Comparison of ENCODE assay signal across 15 cellular contexts in genomic region chr5:172276214-172276613, GRCh38. TPM values are rescaled to one million over a fixed set of nuclear protein-coding genes. Genes with fewer than 3 reads are reported as not detected.
A peak's percentile ranks its signal among the peaks of the same experiment; 100 is the strongest.
DNase-seq lines count a peak whose midpoint lies in the region; ATAC-seq and TF ChIP-seq lines count a peak whose summit lies in the region.
"Had no signal": no experiment of that assay in that cellular context is flagged by ENCODE, and none has a peak within 500 bp of the region (broad histone marks: within the 10 kb centered on the region; RNA-seq: fewer than 3 reads in every experiment).

No MANE protein-coding gene starts in this region.

- CTCF ChIA-PET in IMR-90 (lab: Yijun Ruan, JAX), result interaction anchor here (0.9 kb wide), 1 partner anchor 88 kb away, joined by 3 read pairs; the partner anchor contains the start of gene STK10

- H3K4ac ChIP-seq in IMR-90 (ENCODE audit: low read depth, low read length) (0 out of 2 replicates have a peak overlapping the region, but pooled peaks have one; percentile 12), neuronal stem cell (ENCODE audit: low read length) (no peak overlapping the region)

- H3K27ac Mint-ChIP-seq in CD14-positive monocyte, result peak overlapping the region in 4 of 7 donors; percentile 32 to 81 (median 64)

- TF ChIP-seq POLR2A in IMR-90 (IDR thresholded peaks at IDR 0.05; ENCODE audit: low read depth, low read length), result no peak

- H3K9me1 ChIP-seq in IMR-90 (ENCODE audit: insufficient read depth, low read length), result peaks cover 17% of the 10 kb centered on the region

- H2BK20ac ChIP-seq in IMR-90 (ENCODE audit: low read depth, low read length), result no peak overlapping the region

- no peak overlapping the region for H2BK5ac ChIP-seq in IMR-90 (ENCODE audit: low read depth, low read length, poor library complexity, severe bottlenecking)
- H2BK5ac ChIP-seq in neuronal stem cell (ENCODE audit: low read length), result no peak overlapping the region

- H4K91ac ChIP-seq in IMR-90 (ENCODE audit: insufficient read depth, low read depth, low read length) (no peak overlapping the region), neuronal stem cell (ENCODE audit: low read depth, low read length, poor library complexity) (no peak overlapping the region)

- peaks cover 0 to 3% (median 0%) of the 10 kb centered on the region in 7 donors for H3K9me3 Mint-ChIP-seq in CD14-positive monocyte
- H3K9me3 Mint-ChIP-seq: IgD-negative memory B cell had no signal

- H2BK15ac ChIP-seq in IMR-90 (ENCODE audit: low read depth, low read length) (no peak overlapping the region), neuronal stem cell (ENCODE audit: low read length) (no peak overlapping the region)

- no peak overlapping the region for H4K5ac ChIP-seq in IMR-90 (ENCODE audit: low read depth, low read length)

- peaks cover 7 to 9% of the 10 kb centered on the region in 2 donors for H3K36me3 Mint-ChIP-seq in CD14-positive monocyte

- H4K8ac ChIP-seq in IMR-90 (ENCODE audit: low read depth in 2 of 2, low read length in 2 of 2) (no peak overlapping the region), neuronal stem cell (ENCODE audit: low read depth, low read length) (no peak overlapping the region)

- no peak overlapping the region for H2BK12ac ChIP-seq in neuronal stem cell (ENCODE audit: low read length)

- intact Hi-C loops in CD14-positive monocyte (cut with micrococcal nuclease) (no loop called here), IMR-90 (cut with micrococcal nuclease) (loop anchor here (5.0 kb wide), 1 partner anchor 39 kb away; no protein-coding TSS in a partner anchor)

- H3K4me2 ChIP-seq in IMR-90 (ENCODE audit: low read depth, low read length), result peak overlapping the region; percentile 12; the same call in 1 of the 2 replicates
- H3K4me2 ChIP-seq in neuronal stem cell (ENCODE audit: insufficient read depth, low read length, poor library complexity, severe bottlenecking), result no peak overlapping the region

- no peak for DNase-seq in CD14-positive monocyte (ENCODE audit: low spot score)
- peak; percentile 41 for DNase-seq in IMR-90
- peak; percentile 77 for DNase-seq in amniotic epithelial cell (ENCODE audit: low read depth)
- DNase-seq in iris pigment epithelial cell (ENCODE audit: low read depth), result peak; percentile 64
- DNase-seq in inferior parietal cortex (ENCODE audit: extremely low spot score), result no peak
- no peak for DNase-seq in neuronal stem cell (ENCODE audit: low spot score)
- DNase-seq in DMS 273 treated with DMSO at 0.1 percent for 48 hours (lab: John Stamatoyannopoulos, UW), result no peak
- DNase-seq in Ammon's horn (ENCODE audit: low spot score), result no peak
- DNase-seq: activated CD4-positive, alpha-beta T cell treated with anti-CD3 and anti-CD28 coated beads for 1 hour; BE2C; esophagus squamous epithelium; NCI-H1436; stimulated activated CD4-positive, alpha-beta T cell treated with anti-CD3 and anti-CD28 coated beads, Interleukin-4, amount 100 ng/mL, for 4 hours; stimulated activated naive CD8-positive, alpha-beta T cell treated with anti-CD3 and anti-CD28 coated beads, Interleukin-15, Interleukin-2, amounts not matched to agents 100 U/mL and 50 U/mL, for 24 hours had no signal

- H3K27me3 ChIP-seq in IMR-90 (ENCODE audit: control insufficient read depth, insufficient read depth, low read length) (no peaks in the 10 kb centered on the region), neuronal stem cell (ENCODE audit: control insufficient read depth in 3 of 3, insufficient read depth in 3 of 3, low read depth in 1 of 3, low read length in 3 of 3) (no peaks in the 10 kb centered on the region)
- H3K27me3 ChIP-seq: BE2C, esophagus squamous epithelium had no signal

- H3K4me1 ChIP-seq in IMR-90 (ENCODE audit: control insufficient read depth, insufficient read depth, low read length), result peaks cover 3% of the 10 kb centered on the region
- H3K4me1 ChIP-seq in neuronal stem cell (ENCODE audit: control insufficient read depth in 2 of 2, insufficient read depth in 1 of 2, low read depth in 1 of 2, low read length in 2 of 2), result peaks cover 0 to 3% of the 10 kb centered on the region in 2 donors

- in situ Hi-C loops in IMR-90 (cut with MboI; ENCODE audit: low sequenced_read_pairs), result loop anchor here (25.0 kb wide), 1 partner anchor 864 kb away; the partner anchor contains the start of gene FGF18

- WGBS in IMR-90 (ENCODE audit: extremely low coverage in 2 of 2, insufficient read length in 1 of 2), 2 experiments, result 100% methylated on average over 1 of the region's 3 CpGs; no CpG with 5 or more reads in 1 of the 2 experiments
- no CpG with 5 or more reads among the region's 3 CpGs for WGBS in neuronal stem cell (ENCODE audit: extremely low coverage in 2 of 2, insufficient read length in 2 of 2, insufficient replicate concordance in 1 of 2), 2 donors

- H3K56ac ChIP-seq in IMR-90 (ENCODE audit: extremely low read depth, insufficient read depth, low read length), result no peak overlapping the region

- BruUV-seq in IMR-90 (replicated peaks; lab: Mats Ljungman, UMichigan), result no TSS peak

- no peak overlapping the region for H2AK9ac ChIP-seq in IMR-90 (replicated peaks; ENCODE audit: low read depth, low read length, poor library complexity)

- no peak overlapping the region for H2AK5ac ChIP-seq in IMR-90 (ENCODE audit: low read depth, low read length)
- H2AK5ac ChIP-seq in neuronal stem cell (ENCODE audit: low read depth, low read length), result no peak overlapping the region

- H3K4me1 Mint-ChIP-seq in CD14-positive monocyte, result peaks cover 30% of the 10 kb centered on the region

- no peak for TF ChIP-seq CTCF in CD14-positive monocyte (IDR thresholded peaks at IDR 0.05)
- no peak for TF ChIP-seq CTCF in IMR-90 (conservative IDR thresholded peaks at IDR 0.05; ENCODE audit: low read depth, low read length)

- no peak overlapping the region for H3K4me3 Mint-ChIP-seq in CD14-positive monocyte

- H3K9me3 ChIP-seq in IMR-90 (ENCODE audit: control insufficient read depth, insufficient read depth, low read length) (no peaks in the 10 kb centered on the region), neuronal stem cell (replicated peaks in 1 of 2; ENCODE audit: control insufficient read depth in 2 of 2, insufficient read depth in 1 of 2, low read depth in 1 of 2, low read length in 2 of 2) (peaks cover 2 to 16% of the 10 kb centered on the region in 2 donors)
- H3K9me3 ChIP-seq: BE2C had no signal

- H2AFZ ChIP-seq in IMR-90 (replicated peaks; ENCODE audit: low read length, poor library complexity) (no peak overlapping the region), neuronal stem cell (ENCODE audit: low read length) (no peak overlapping the region)

- H2BK120ac ChIP-seq in IMR-90 (ENCODE audit: low read depth, low read length) (no peak overlapping the region), neuronal stem cell (ENCODE audit: low read depth, low read length) (no peak overlapping the region)

- peaks cover 85% of the 10 kb centered on the region for H4K20me1 ChIP-seq in IMR-90 (ENCODE audit: insufficient read depth, low read length)

- H3K23ac ChIP-seq in IMR-90 (ENCODE audit: low read depth, low read length), result no peak overlapping the region; the same call in 1 of the 2 replicates
- no peak overlapping the region for H3K23ac ChIP-seq in neuronal stem cell (ENCODE audit: low read depth, low read length, poor library complexity)

- H3K9ac ChIP-seq in IMR-90 (ENCODE audit: low read depth, low read length) (no peak overlapping the region), neuronal stem cell (ENCODE audit: low read depth, low read length, poor library complexity) (no peak overlapping the region)

- no peak overlapping the region for H3K4me3 ChIP-seq in IMR-90 (ENCODE audit: insufficient read depth, low read depth, low read length)
- no peak overlapping the region for H3K4me3 ChIP-seq in neuronal stem cell (ENCODE audit: low read length in 2 of 2)
- H3K4me3 ChIP-seq: esophagus squamous epithelium had no signal

- H3K79me1 ChIP-seq in IMR-90 (ENCODE audit: low read depth in 1 of 2, low read length in 2 of 2), result peaks cover 22 to 61% of the 10 kb centered on the region in 2 experiments
- peaks cover 2% of the 10 kb centered on the region for H3K79me1 ChIP-seq in neuronal stem cell (ENCODE audit: low read depth, low read length)

- POLR2A ChIA-PET in IMR-90 (lab: Charles Lee; ENCODE audit: unreplicated experiment), result interaction anchor here (0.6 kb wide), 1 partner anchor 130 kb away, joined by 3 read pairs; no protein-coding TSS in a partner anchor

- H3K14ac ChIP-seq in IMR-90 (replicated peaks; ENCODE audit: low read depth, low read length) (no peak overlapping the region), neuronal stem cell (ENCODE audit: low read length) (no peak overlapping the region)

- H3K27ac ChIP-seq in IMR-90 (ENCODE audit: insufficient read depth, low read length), result no peak overlapping the region
- no peak overlapping the region for H3K27ac ChIP-seq in neuronal stem cell (replicated peaks; ENCODE audit: low read length)

- peaks cover 0 to 1% (median 0%) of the 10 kb centered on the region in 3 donors for H3K27me3 Mint-ChIP-seq in CD14-positive monocyte (ENCODE audit: low read depth in 3 of 3)
- H3K27me3 Mint-ChIP-seq: IgD-negative memory B cell had no signal

- TF ChIP-seq RAD21 in IMR-90 (IDR thresholded peaks at IDR 0.05; ENCODE audit: low read length), result no peak

- peak; percentile 40 for ATAC-seq in IMR-90 (ENCODE audit: low read depth)

- H3K36me3 ChIP-seq in IMR-90 (ENCODE audit: control insufficient read depth, insufficient read depth, low read length) (no peaks in the 10 kb centered on the region), neuronal stem cell (replicated peaks in 1 of 2; ENCODE audit: control insufficient read depth in 2 of 2, insufficient read depth in 2 of 2, low read length in 2 of 2) (peaks cover 0 to 84% of the 10 kb centered on the region in 2 donors)
- H3K36me3 ChIP-seq: BE2C, esophagus squamous epithelium had no signal

- no peak overlapping the region for H3K18ac ChIP-seq in IMR-90 (ENCODE audit: low read depth, low read length)
- no peak overlapping the region for H3K18ac ChIP-seq in neuronal stem cell (ENCODE audit: low read length)

- dilution Hi-C loops in IMR-90 (cut with HindIII; ENCODE audit: low sequenced_read_pairs, unreplicated experiment), result no loop called here

TF ChIP-seq in IMR-90, 13 proteins besides CTCF, POLR2A, EP300 and RAD21:
- no peak for TF ChIP-seq FOS (IDR thresholded peaks at IDR 0.05; ENCODE audit: low read depth, low read length)
- peak; percentile 25; the same call in 1 of the 2 replicates for TF ChIP-seq CEBPB (IDR thresholded peaks at IDR 0.05; ENCODE audit: low read depth, low read length)

RNA-seq across cellular contexts. Expression of gene UBTD2, which starts 7.3 kb away (rescaled TPM):
- 1 to 10 TPM; 2.6 to 3.2 TPM for polyA plus RNA-seq in CD14-positive monocyte
- total RNA-seq in IMR-90 (2012; rRNA removed), result 20.6 and 25.6 TPM in 2 replicates
- 9.3 and 11.2 TPM in 2 replicates for polyA plus RNA-seq in IMR-90 (2012; rRNA removed)
- 3.7 and 4.8 TPM in 2 replicates for polyA plus RNA-seq in IMR-90 (2012; cell fraction: cytosol; rRNA removed)
- 1.3 and 8.1 TPM in 2 replicates for polyA plus RNA-seq in IMR-90 (2012; cell fraction: nucleus; rRNA removed; ENCODE audit: low replicate concordance)
- polyA plus RNA-seq in neuronal stem cell (2013, experiment 1 of 2), result 52.4 TPM
- 53.9 TPM for polyA plus RNA-seq in neuronal stem cell (2013, experiment 2 of 2)

Comparison
In these comparisons a context has a peak if more than half of its experiments do, and no peak if none do; other contexts are left out.
1. DNase-seq: peak in IMR-90 (single experiment), amniotic epithelial cell (single experiment) and iris pigment epithelial cell (single experiment); none in CD14-positive monocyte (single experiment), inferior parietal cortex (single experiment), neuronal stem cell (single experiment), DMS 273 treated with DMSO at 0.1 percent for 48 hours (single experiment) and Ammon's horn (single experiment).